Comparison of ENCODE assay signal across 22 cellular contexts in the genomic region with DNA sequence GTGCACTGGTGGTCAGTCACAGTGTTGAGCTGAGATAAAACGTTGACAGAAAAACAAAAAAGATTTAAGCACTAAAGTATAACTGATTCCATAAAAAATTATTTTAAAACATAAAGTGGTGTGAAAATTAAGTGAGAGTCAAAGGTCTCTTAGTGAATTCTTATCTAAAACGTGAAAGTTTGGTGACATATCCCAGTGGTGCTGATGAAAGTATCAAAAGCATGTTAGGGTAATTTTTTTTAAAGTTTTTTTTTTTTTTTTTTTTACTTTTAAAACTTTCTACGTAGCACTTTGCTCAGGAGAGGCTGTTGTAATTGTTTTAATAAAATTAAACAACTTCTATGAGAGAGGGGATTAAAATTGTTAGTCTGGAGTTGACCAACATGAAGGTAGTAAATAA.
A peak's percentile ranks its signal among the peaks of the same experiment; 100 is the strongest.
DNase-seq lines count a peak whose midpoint lies in the region; ATAC-seq and TF ChIP-seq lines count a peak whose summit lies in the region.
"Had no signal": no experiment of that assay in that cellular context is flagged by ENCODE, and none has a peak within 500 bp of the region (broad histone marks: within the 10 kb centered on the region; RNA-seq: fewer than 3 reads in every experiment).

No MANE protein-coding gene starts in this region.

- no peak overlapping the region for H2BK15ac ChIP-seq in IMR-90 (ENCODE audit: low read depth, low read length)

- DNase-seq in BE2C = no peak
- no peak for DNase-seq in IMR-90
- DNase-seq in glutamatergic neuron = no peak
- DNase-seq in esophagus squamous epithelium (lab: John Stamatoyannopoulos, UW) = no peak
- no peak for DNase-seq in middle frontal gyrus (ENCODE audit: extremely low spot score, low spot score)
- DNase-seq in RWPE1 (ENCODE audit: low spot score) = no peak
- DNase-seq in NCI-H2171 treated with DMSO at 0.1 percent for 48 hours (lab: John Stamatoyannopoulos, UW) = no peak
- DNase-seq: activated CD4-positive, alpha-beta memory T cell treated with anti-CD3 and anti-CD28 coated beads for 36 hours; activated naive CD4-positive, alpha-beta T cell treated with anti-CD3 and anti-CD28 coated beads for 36 hours; activated T-cell treated with anti-CD3 and anti-CD28 coated beads, Interleukin-2, amount 50 U/mL, for 1 hour; CD4-positive, CD25-positive, alpha-beta regulatory T cell; GOT3; naive thymus-derived CD4-positive, alpha-beta T cell; NCI-H524 treated with DMSO at 0.1 percent for 48 hours; stimulated activated CD4-positive, alpha-beta T cell treated with anti-CD3 and anti-CD28 coated beads, Interleukin-15, amount 100 ng/mL, for 24 hours; stimulated activated naive B cell treated with anti-CD40 and anti-IgM and Interleukin-4, amounts not matched to agents 10 μg/mL and 1 μg/mL and 100 μg/mL, for 72 hours had no signal

- no TSS peak for BruUV-seq in IMR-90 (replicated peaks; lab: Mats Ljungman, UMichigan)

- no peak for TF ChIP-seq CTCF in BE2C (IDR thresholded peaks at IDR 0.05; ENCODE audit: low read depth, low read length)
- no peak for TF ChIP-seq CTCF in IMR-90 (conservative IDR thresholded peaks at IDR 0.05; ENCODE audit: low read depth, low read length)
- TF ChIP-seq CTCF in glutamatergic neuron (IDR thresholded peaks at IDR 0.05; ENCODE audit: partially characterized antibody, unreplicated experiment) = no peak
- TF ChIP-seq CTCF in parathyroid adenoma (IDR thresholded peaks at IDR 0.05) = no peak
- TF ChIP-seq CTCF in esophagus squamous epithelium (IDR thresholded peaks at IDR 0.05) = no peak
- no peak for TF ChIP-seq CTCF in RWPE1 (conservative IDR thresholded peaks at IDR 0.05; ENCODE audit: low read depth)

- no peak overlapping the region for H2AK5ac ChIP-seq in IMR-90 (ENCODE audit: low read depth, low read length)

- H3K14ac ChIP-seq in IMR-90 (replicated peaks; ENCODE audit: low read depth, low read length) = no peak overlapping the region

- no peak overlapping the region for H3K9ac ChIP-seq in IMR-90 (ENCODE audit: low read depth, low read length)
- H3K9ac ChIP-seq in parathyroid adenoma = no peak overlapping the region
- H3K9ac ChIP-seq: KMS-11 had no signal

- H3K36me3 ChIP-seq in BE2C (no peaks in the 10 kb centered on the region), IMR-90 (ENCODE audit: control insufficient read depth, insufficient read depth, low read length) (no peaks in the 10 kb centered on the region), parathyroid adenoma (ENCODE audit: control insufficient read depth, insufficient read depth, low read length) (no peaks in the 10 kb centered on the region), esophagus squamous epithelium (no peaks in the 10 kb centered on the region)

- no peaks in the 10 kb centered on the region for H3K9me3 ChIP-seq in BE2C
- no peaks in the 10 kb centered on the region for H3K9me3 ChIP-seq in IMR-90 (ENCODE audit: control insufficient read depth, insufficient read depth, low read length)
- H3K9me3 ChIP-seq in parathyroid adenoma (ENCODE audit: control insufficient read depth, low read length) = no peaks in the 10 kb centered on the region
- no peaks in the 10 kb centered on the region for H3K9me3 ChIP-seq in esophagus squamous epithelium
- H3K9me3 ChIP-seq: lower lobe of right lung, upper lobe of right lung had no signal

- no peak overlapping the region for H4K91ac ChIP-seq in IMR-90 (ENCODE audit: insufficient read depth, low read depth, low read length)

- no peak overlapping the region for H3K27ac ChIP-seq in IMR-90 (ENCODE audit: insufficient read depth, low read length)
- H3K27ac ChIP-seq in parathyroid adenoma = no peak overlapping the region
- H3K27ac ChIP-seq in esophagus squamous epithelium = peak overlapping the region in 2 of 4 donors; percentile 35 to 40
- no peak overlapping the region for H3K27ac ChIP-seq in RWPE1
- H3K27ac ChIP-seq: KMS-11, VCaP had no signal

- H4K5ac ChIP-seq in IMR-90 (ENCODE audit: low read depth, low read length) = no peak overlapping the region

- no peak overlapping the region for H4K8ac ChIP-seq in IMR-90 (ENCODE audit: low read depth in 2 of 2, low read length in 2 of 2)

- H2BK5ac ChIP-seq in IMR-90 (ENCODE audit: low read depth, low read length, poor library complexity, severe bottlenecking) = no peak overlapping the region

- H3K23ac ChIP-seq in IMR-90 (ENCODE audit: low read depth, low read length) = no peak overlapping the region

- H3K4me3 ChIP-seq in BE2C (ENCODE audit: low read depth, low read length) (peak overlapping the region; percentile 78; the same call in 1 of the 2 replicates), IMR-90 (ENCODE audit: insufficient read depth, low read depth, low read length) (no peak overlapping the region), parathyroid adenoma (ENCODE audit: low read depth, low read length) (peak overlapping the region; percentile 34), esophagus squamous epithelium (peak overlapping the region in 1 of 4 donors; percentile 53)

- POLR2A ChIA-PET in IMR-90 (lab: Charles Lee; ENCODE audit: unreplicated experiment) (no interaction called here), RWPE1 (lab: Yijun Ruan, JAX; ENCODE audit: low non-redundant PET) (no interaction called here)

- no peaks in the 10 kb centered on the region for H3K9me3 Mint-ChIP-seq in glutamatergic neuron (ENCODE audit: unreplicated experiment)
- H3K9me3 Mint-ChIP-seq: activated CD4-positive, alpha-beta memory T cell treated with anti-CD3 and anti-CD28 coated beads for 36 hours; activated naive CD4-positive, alpha-beta T cell treated with anti-CD3 and anti-CD28 coated beads for 36 hours; T-helper 1 cell treated with Interleukin-12 subunit alpha and Interleukin-12 subunit beta and Interleukin-4 antibody, amounts not matched to agents 30 μg/mL and 1 μg/mL, for 36 hours had no signal

- H3K27me3 ChIP-seq in BE2C (no peaks in the 10 kb centered on the region), IMR-90 (ENCODE audit: control insufficient read depth, insufficient read depth, low read length) (peaks cover 8% of the 10 kb centered on the region), parathyroid adenoma (ENCODE audit: control insufficient read depth, insufficient read depth, low read length) (no peaks in the 10 kb centered on the region), esophagus squamous epithelium (no peaks in the 10 kb centered on the region)
- H3K27me3 ChIP-seq: upper lobe of right lung had no signal

- no peak overlapping the region for H3K27ac Mint-ChIP-seq in glutamatergic neuron (ENCODE audit: unreplicated experiment)
- H3K27ac Mint-ChIP-seq: activated CD4-positive, alpha-beta memory T cell treated with anti-CD3 and anti-CD28 coated beads for 36 hours; activated naive CD4-positive, alpha-beta T cell treated with anti-CD3 and anti-CD28 coated beads for 36 hours; CD4-positive, CD25-positive, alpha-beta regulatory T cell; naive thymus-derived CD4-positive, alpha-beta T cell; stimulated activated naive B cell treated with anti-CD40 and anti-IgM and Interleukin-4, amounts not matched to agents 10 μg/mL and 1 μg/mL and 100 μg/mL, for 72 hours; T-helper 1 cell treated with Interleukin-12 subunit alpha and Interleukin-12 subunit beta and Interleukin-4 antibody, amounts not matched to agents 30 μg/mL and 1 μg/mL, for 36 hours had no signal

- no peak overlapping the region for H3K4ac ChIP-seq in IMR-90 (ENCODE audit: low read depth, low read length)

- no peaks in the 10 kb centered on the region for H3K9me1 ChIP-seq in IMR-90 (ENCODE audit: insufficient read depth, low read length)

- H3K56ac ChIP-seq in IMR-90 (ENCODE audit: extremely low read depth, insufficient read depth, low read length) = no peak overlapping the region

- peaks cover 3% of the 10 kb centered on the region for H3K4me1 Mint-ChIP-seq in glutamatergic neuron (ENCODE audit: low read depth, unreplicated experiment)

- no peak for TF ChIP-seq RAD21 in IMR-90 (IDR thresholded peaks at IDR 0.05; ENCODE audit: low read length)

- WGBS in IMR-90 (ENCODE audit: extremely low coverage in 2 of 2, insufficient read length in 1 of 2), 2 experiments = no CpG with 5 or more reads among the region's 3 CpGs
- 40 to 52% methylated on average over 3 of the region's 3 CpGs for whole genome bisulfite sequencing in esophagus squamous epithelium, 2 donors

- H2AFZ ChIP-seq in IMR-90 (replicated peaks; ENCODE audit: low read length, poor library complexity) = peak overlapping the region; percentile 86
- H2AFZ ChIP-seq in parathyroid adenoma = no peak overlapping the region

- CTCF ChIA-PET in IMR-90 (lab: Yijun Ruan, JAX) = interaction anchor here (1.0 kb wide), 1 partner anchor 16 kb away, joined by 3 read pairs; no protein-coding TSS in a partner anchor
- CTCF ChIA-PET in RWPE1 (lab: Yijun Ruan, JAX) = no interaction called here

- H3K4me3 Mint-ChIP-seq in glutamatergic neuron (ENCODE audit: unreplicated experiment) = peak overlapping the region; percentile 80
- H3K4me3 Mint-ChIP-seq: activated CD4-positive, alpha-beta memory T cell treated with anti-CD3 and anti-CD28 coated beads for 36 hours; activated naive CD4-positive, alpha-beta T cell treated with anti-CD3 and anti-CD28 coated beads for 36 hours; CD4-positive, CD25-positive, alpha-beta regulatory T cell; T-helper 1 cell treated with Interleukin-12 subunit alpha and Interleukin-12 subunit beta and Interleukin-4 antibody, amounts not matched to agents 30 μg/mL and 1 μg/mL, for 36 hours had no signal

- in situ Hi-C loops in IMR-90 (cut with MboI; ENCODE audit: low sequenced_read_pairs) = no loop called here

- H3K79me1 ChIP-seq in IMR-90 (ENCODE audit: low read depth in 1 of 2, low read length in 2 of 2) = no peaks in the 10 kb centered on the region

- H3K4me2 ChIP-seq in IMR-90 (ENCODE audit: low read depth, low read length) (no peak overlapping the region; the same call in 1 of the 2 replicates), parathyroid adenoma (ENCODE audit: low read length) (peak overlapping the region; percentile 66)
- H3K4me2 ChIP-seq: KMS-11 had no signal

- dilution Hi-C loops in IMR-90 (cut with HindIII; ENCODE audit: low sequenced_read_pairs, unreplicated experiment) = no loop called here

- intact Hi-C loops in IMR-90 (cut with micrococcal nuclease) = no loop called here
- intact Hi-C loops in esophagus squamous epithelium (cut with DNase I) = no loop called here

- TF ChIP-seq POLR2A in IMR-90 (IDR thresholded peaks at IDR 0.05; ENCODE audit: low read depth, low read length) (no peak), esophagus squamous epithelium (IDR thresholded peaks at IDR 0.05) (no peak)

- no peaks in the 10 kb centered on the region for H4K20me1 ChIP-seq in IMR-90 (ENCODE audit: insufficient read depth, low read length)

- no peaks in the 10 kb centered on the region for H3K79me2 ChIP-seq in parathyroid adenoma

- no peak overlapping the region for H2AK9ac ChIP-seq in IMR-90 (replicated peaks; ENCODE audit: low read depth, low read length, poor library complexity)

- no peak overlapping the region for H2BK20ac ChIP-seq in IMR-90 (ENCODE audit: low read depth, low read length)

- H3K36me3 Mint-ChIP-seq in glutamatergic neuron (ENCODE audit: unreplicated experiment) = no peaks in the 10 kb centered on the region
- H3K36me3 Mint-ChIP-seq: activated CD4-positive, alpha-beta memory T cell treated with anti-CD3 and anti-CD28 coated beads for 36 hours; CD4-positive, CD25-positive, alpha-beta regulatory T cell; naive thymus-derived CD4-positive, alpha-beta T cell; stimulated activated naive B cell treated with anti-CD40 and anti-IgM and Interleukin-4, amounts not matched to agents 10 μg/mL and 1 μg/mL and 100 μg/mL, for 72 hours had no signal

- ATAC-seq in IMR-90 (ENCODE audit: low read depth) = no peak
- ATAC-seq: naive thymus-derived CD4-positive, alpha-beta T cell; stimulated activated naive B cell treated with anti-CD40 and anti-IgM and Interleukin-4, amounts not matched to agents 10 μg/mL and 1 μg/mL and 100 μg/mL, for 72 hours had no signal

- peaks cover 16% of the 10 kb centered on the region for H3K4me1 ChIP-seq in BE2C
- no peaks in the 10 kb centered on the region; the same call in 1 of the 2 replicates for H3K4me1 ChIP-seq in IMR-90 (ENCODE audit: control insufficient read depth, insufficient read depth, low read length)
- H3K4me1 ChIP-seq in parathyroid adenoma = peaks cover 4% of the 10 kb centered on the region
- peaks cover 6 to 38% (median 10%) of the 10 kb centered on the region in 3 donors for H3K4me1 ChIP-seq in esophagus squamous epithelium

- no peak overlapping the region for H3K18ac ChIP-seq in IMR-90 (ENCODE audit: low read depth, low read length)

- no peak overlapping the region for H2BK120ac ChIP-seq in IMR-90 (ENCODE audit: low read depth, low read length)

- H3K27me3 Mint-ChIP-seq in glutamatergic neuron (ENCODE audit: unreplicated experiment) = no peaks in the 10 kb centered on the region
